ENCODE assay signal across 14 cellular contexts in genomic region chr10:28087675-28088351, GRCh38.
DNase-seq lines count a peak whose midpoint lies in the region; ATAC-seq, FAIRE-seq and TF ChIP-seq lines count a peak whose summit lies in the region.
"Had no signal": no experiment of that assay in that cellular context is flagged by ENCODE, and none has a peak within 500 bp of the region (broad histone marks: within the 10 kb centered on the region; RNA-seq: fewer than 3 reads in every experiment).

No MANE protein-coding gene starts in this region.

- TF ChIP-seq POLR2A in HepG2 (IDR thresholded peaks at IDR 0.05; ENCODE audit: insufficient read depth in 1 of 2, low read depth in 2 of 2, low read length in 2 of 2): no peak
- no peak for TF ChIP-seq POLR2A in right lobe of liver (IDR thresholded peaks at IDR 0.05)

- DNase-seq in HepG2 (ENCODE audit: low spot score) (no peak), right lobe of liver (no peak), RWPE1 (ENCODE audit: low spot score) (peak; percentile 76), epithelial cell of prostate (ENCODE audit: low read depth, low spot score) (no peak), mucosa of descending colon (no peak)
- DNase-seq: CD4-positive, alpha-beta memory T cell; NCI-H2171 treated with DMSO at 0.1 percent for 48 hours; stimulated activated CD4-positive, alpha-beta T cell treated with anti-CD3 and anti-CD28 coated beads, Interleukin-12 subunit alpha, Interleukin-12 subunit beta, amount 100 ng/mL, for 4 hours had no signal

- H3K4me1 Mint-ChIP-seq in stimulated activated memory B cell treated with anti-CD40 and anti-IgM and Interleukin-4, amounts not matched to agents 10 μg/mL and 1 μg/mL and 100 μg/mL, for 72 hours: no peaks in the 10 kb centered on the region
- H3K4me1 Mint-ChIP-seq: CD4-positive, alpha-beta memory T cell had no signal

- POLR2A ChIA-PET in HepG2 (lab: Yijun Ruan, JAX): no interaction called here
- POLR2A ChIA-PET in RWPE1 (lab: Yijun Ruan, JAX; ENCODE audit: low non-redundant PET): no interaction called here

- H3K36me3 ChIP-seq in HepG2 (replicated peaks in 1 of 2; ENCODE audit: control insufficient read depth in 1 of 2, insufficient read depth in 2 of 2, low read length in 2 of 2) (peaks cover 0 to 20% of the 10 kb centered on the region in 2 experiments; a peak in 2 of 5 replicates), right lobe of liver (no peaks in the 10 kb centered on the region), mucosa of descending colon (ENCODE audit: low read depth) (no peaks in the 10 kb centered on the region)

- H3K27ac ChIP-seq in HepG2 (ENCODE audit: extremely low read length, insufficient read depth, low read length) (no peak overlapping the region), right lobe of liver (no peak overlapping the region), RWPE1 (peak overlapping the region; percentile 85), epithelial cell of prostate (peak overlapping the region; percentile 69)

- 97% methylated on average over 2 of the region's 2 CpGs for WGBS in HepG2 (ENCODE audit: low lambda C conversion rate)
- 72% methylated on average over 2 of the region's 2 CpGs for WGBS in right lobe of liver (ENCODE audit: insufficient coverage, low coverage, low lambda C conversion rate, missing lambda C conversion rate)

- H4K20me1 ChIP-seq in HepG2 (ENCODE audit: insufficient read depth, low read length): no peaks in the 10 kb centered on the region

- intact Hi-C loops in HepG2 (cut with micrococcal nuclease; ENCODE audit: unreplicated experiment): no loop called here
- intact Hi-C loops in right lobe of liver (cut with DNase I): no loop called here
- intact Hi-C loops in mucosa of descending colon (cut with DNase I, micrococcal nuclease): no loop called here

- no TSS peak for BruUV-seq in HepG2 (replicated peaks; lab: Mats Ljungman, UMichigan)

- TF ChIP-seq EP300 in HepG2 (IDR thresholded peaks at IDR 0.05; ENCODE audit: low read depth in 2 of 2, low read length in 2 of 2) (no peak), HepG2 (CRISPR knock-in tag; IDR thresholded peaks at IDR 0.05; ENCODE audit: borderline replicate concordance) (no peak)

- in situ Hi-C loops in HepG2 (cut with HindIII; ENCODE audit: extremely low pct_ligation_motif_present, low pct_unique_long_range_greater_than_20kb): no loop called here

- H3K9me3 ChIP-seq in HepG2 (ENCODE audit: low read length): no peaks in the 10 kb centered on the region
- no peaks in the 10 kb centered on the region for H3K9me3 ChIP-seq in right lobe of liver
- no peaks in the 10 kb centered on the region for H3K9me3 ChIP-seq in mucosa of descending colon

- no peak overlapping the region for H3K4me2 ChIP-seq in HepG2 (ENCODE audit: low read depth, low read length)

- no peaks in the 10 kb centered on the region for H3K79me2 ChIP-seq in HepG2 (ENCODE audit: insufficient read depth, low read length)

- no peak overlapping the region for H3K4me3 Mint-ChIP-seq in stimulated activated memory B cell treated with anti-CD40 and anti-IgM and Interleukin-4, amounts not matched to agents 10 μg/mL and 1 μg/mL and 100 μg/mL, for 72 hours
- H3K4me3 Mint-ChIP-seq: CD4-positive, alpha-beta memory T cell; T-helper 1 cell treated with Interleukin-12 subunit alpha and Interleukin-12 subunit beta and Interleukin-4 antibody, amounts not matched to agents 30 μg/mL and 1 μg/mL, for 36 hours had no signal

- CTCF ChIA-PET in HepG2 (lab: Yijun Ruan, JAX; ENCODE audit: low intra/inter-chr PET ratio, low total read pairs): no interaction called here
- CTCF ChIA-PET in RWPE1 (lab: Yijun Ruan, JAX): no interaction called here

- no peak overlapping the region for H3K27ac Mint-ChIP-seq in stimulated activated memory B cell treated with anti-CD40 and anti-IgM and Interleukin-4, amounts not matched to agents 10 μg/mL and 1 μg/mL and 100 μg/mL, for 72 hours
- H3K27ac Mint-ChIP-seq: activated T-helper 2 cell treated with anti-CD3 and anti-CD28 coated beads, Interferon-gamma antibody, Interleukin-2, Interleukin-4, amounts not matched to agents 10 μg/mL and 5 μg/mL and 100 μg/mL, durations not matched to agents 14 hours and 24 hours and 36 hours; CD4-positive, alpha-beta memory T cell; T-helper 1 cell treated with Interleukin-12 subunit alpha and Interleukin-12 subunit beta and Interleukin-4 antibody, amounts not matched to agents 30 μg/mL and 1 μg/mL, for 36 hours had no signal

- no peak overlapping the region for H3K4me3 ChIP-seq in HepG2 (replicated peaks in 1 of 3; ENCODE audit: insufficient read depth in 1 of 3, low read depth in 2 of 3, low read length in 3 of 3)
- H3K4me3 ChIP-seq in right lobe of liver: no peak overlapping the region
- H3K4me3 ChIP-seq in mucosa of descending colon: no peak overlapping the region
- H3K4me3 ChIP-seq: lung had no signal

- H3K9ac ChIP-seq in HepG2 (ENCODE audit: insufficient read depth, low read depth, low read length): no peak overlapping the region

- H3K36me3 Mint-ChIP-seq in stimulated activated memory B cell treated with anti-CD40 and anti-IgM and Interleukin-4, amounts not matched to agents 10 μg/mL and 1 μg/mL and 100 μg/mL, for 72 hours: peaks cover 35% of the 10 kb centered on the region

- H3K27me3 Mint-ChIP-seq in stimulated activated memory B cell treated with anti-CD40 and anti-IgM and Interleukin-4, amounts not matched to agents 10 μg/mL and 1 μg/mL and 100 μg/mL, for 72 hours: no peaks in the 10 kb centered on the region
- H3K27me3 Mint-ChIP-seq: CD4-positive, alpha-beta memory T cell had no signal

- no peaks in the 10 kb centered on the region for H3K4me1 ChIP-seq in HepG2 (ENCODE audit: insufficient read depth, low read length)
- H3K4me1 ChIP-seq in right lobe of liver: no peaks in the 10 kb centered on the region
- H3K4me1 ChIP-seq in mucosa of descending colon (ENCODE audit: low read depth): no peaks in the 10 kb centered on the region

- TF ChIP-seq CTCF in HepG2 (CRISPR knock-in tag; IDR thresholded peaks at IDR 0.05) (no peak), right lobe of liver (IDR thresholded peaks at IDR 0.05) (no peak), RWPE1 (conservative IDR thresholded peaks at IDR 0.05; ENCODE audit: low read depth) (no peak), mucosa of descending colon (IDR thresholded peaks at IDR 0.05) (no peak)

- H3K27me3 ChIP-seq in HepG2 (ENCODE audit: control insufficient read depth in 1 of 2, insufficient read depth in 2 of 2, low read length in 2 of 2) (no peaks in the 10 kb centered on the region), right lobe of liver (no peaks in the 10 kb centered on the region)

- peaks cover 2% of the 10 kb centered on the region for H3K9me3 Mint-ChIP-seq in stimulated activated memory B cell treated with anti-CD40 and anti-IgM and Interleukin-4, amounts not matched to agents 10 μg/mL and 1 μg/mL and 100 μg/mL, for 72 hours

- FAIRE-seq in HepG2 (lab: Jason Lieb, UNC): no peak

- TF ChIP-seq RAD21 in HepG2 (CRISPR knock-in tag; IDR thresholded peaks at IDR 0.05): no peak

- ATAC-seq in HepG2: no peak
- ATAC-seq in right lobe of liver: no peak
- no peak for ATAC-seq in mucosa of descending colon
- ATAC-seq in stimulated activated memory B cell treated with anti-CD40 and anti-IgM and Interleukin-4, amounts not matched to agents 10 μg/mL and 1 μg/mL and 100 μg/mL, for 72 hours: no peak
- ATAC-seq in HG03457 (IDR thresholded peaks at IDR 0.05; ENCODE audit: unreplicated experiment): no peak
- no peak for ATAC-seq in GM21515 (IDR thresholded peaks at IDR 0.05; ENCODE audit: unreplicated experiment)

- H2AFZ ChIP-seq in HepG2 (ENCODE audit: low read length): no peak overlapping the region

TF ChIP-seq in HepG2, 621 proteins besides CTCF, POLR2A, EP300 and RAD21:
- TF ChIP-seq PCBP1 (IDR thresholded peaks at IDR 0.05; ENCODE audit: borderline replicate concordance, low read depth, low read length) (no peak), FOSL2 (CRISPR knock-in tag; IDR thresholded peaks at IDR 0.05) (peak; percentile 58; the same call in 1 of the 2 replicates), CEBPB (IDR thresholded peaks at IDR 0.05; ENCODE audit: borderline replicate concordance, low read depth, low read length) (peak; percentile 67; the same call in 1 of the 2 replicates)
- TF ChIP-seq, protein P1, sequence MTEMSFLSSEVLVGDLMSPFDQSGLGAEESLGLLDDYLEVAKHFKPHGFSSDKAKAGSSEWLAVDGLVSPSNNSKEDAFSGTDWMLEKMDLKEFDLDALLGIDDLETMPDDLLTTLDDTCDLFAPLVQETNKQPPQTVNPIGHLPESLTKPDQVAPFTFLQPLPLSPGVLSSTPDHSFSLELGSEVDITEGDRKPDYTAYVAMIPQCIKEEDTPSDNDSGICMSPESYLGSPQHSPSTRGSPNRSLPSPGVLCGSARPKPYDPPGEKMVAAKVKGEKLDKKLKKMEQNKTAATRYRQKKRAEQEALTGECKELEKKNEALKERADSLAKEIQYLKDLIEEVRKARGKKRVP (CRISPR knock-in tag; IDR thresholded peaks at IDR 0.05): peak in 1 of 2 experiments; percentile 48; a peak in 1 of 4 replicates

Comparison
In these comparisons a context has a peak if more than half of its experiments do, and no peak if none do; other contexts are left out.
1. H3K27ac ChIP-seq: peak in RWPE1 (single experiment) and epithelial cell of prostate (single experiment); none in HepG2 (single experiment) and right lobe of liver (0 of 3).